ENCODE assay signal across 9 cellular contexts in genomic region chr5:151224372-151224771, GRCh38. TPM values are rescaled to one million over a fixed set of nuclear protein-coding genes. Genes with fewer than 3 reads are reported as not detected.
A peak's percentile ranks its signal among the peaks of the same experiment; 100 is the strongest.
DNase-seq lines count a peak whose midpoint lies in the region; ATAC-seq, FAIRE-seq and TF ChIP-seq lines count a peak whose summit lies in the region.
"Had no signal": no experiment of that assay in that cellular context is flagged by ENCODE, and none has a peak within 500 bp of the region (broad histone marks: within the 10 kb centered on the region; RNA-seq: fewer than 3 reads in every experiment).

No MANE protein-coding gene starts in this region.

- peak overlapping the region in 10 of 11 experiments; percentile 80 to 95 (median 90); a peak in 17 of 22 replicates for H3K27ac ChIP-seq in BLaER1 treated with 17β-estradiol and CSF1 and Interleukin-3, amounts not matched to agents 10 nM and 100 nM
- H3K27ac ChIP-seq in liver (ENCODE audit: low read depth in 1 of 2, low read length in 2 of 2) (peak overlapping the region; percentile 76 to 78), caudate nucleus (ENCODE audit: low read depth, low read length) (no peak overlapping the region)

- TF ChIP-seq CTCF in liver (IDR thresholded peaks at IDR 0.05; ENCODE audit: low read depth, low read length, missing input control) = no peak

- H3K9me3 ChIP-seq in BLaER1 treated with 17β-estradiol and CSF1 and Interleukin-3, amounts not matched to agents 10 nM and 100 nM (replicated peaks in 1 of 11) = no peaks in the 10 kb centered on the region
- no peaks in the 10 kb centered on the region for H3K9me3 ChIP-seq in HAP-1
- no peaks in the 10 kb centered on the region for H3K9me3 ChIP-seq in T-helper 17 cell (ENCODE audit: control insufficient read depth, low read length, poor library complexity, severe bottlenecking)
- no peaks in the 10 kb centered on the region for H3K9me3 ChIP-seq in liver (ENCODE audit: control insufficient read depth in 4 of 4, low read length in 3 of 4)

- no peak for TF ChIP-seq RAD21 in liver (IDR thresholded peaks at IDR 0.05)

- in situ Hi-C loops in HAP-1 (cut with MboI; ENCODE audit: low sequenced_read_pairs) = no loop called here

- H3K4me1 Mint-ChIP-seq in T-helper 17 cell = peaks cover 39% of the 10 kb centered on the region

- H3K36me3 Mint-ChIP-seq in T-helper 17 cell (ENCODE audit: low read depth) = peaks cover 6% of the 10 kb centered on the region

- H4K20me1 ChIP-seq in BLaER1 treated with 17β-estradiol and CSF1 and Interleukin-3, amounts not matched to agents 10 nM and 100 nM = peaks cover 18 to 37% (median 24%) of the 10 kb centered on the region in 11 experiments; a peak in 17 of 22 replicates

- H3K4me3 ChIP-seq in BLaER1 treated with 17β-estradiol and CSF1 and Interleukin-3, amounts not matched to agents 10 nM and 100 nM = peak overlapping the region; percentile 80 to 98 (median 92)
- peak overlapping the region; percentile 67; the same call in 1 of the 2 replicates for H3K4me3 ChIP-seq in HAP-1
- H3K4me3 ChIP-seq in liver (ENCODE audit: low read depth in 1 of 3, low read length in 3 of 3) = peak overlapping the region in 1 of 3 donors; percentile 86

- FAIRE-seq in urothelium cell line (lab: Jason Lieb, UNC) (no peak), HTR-8/SVneo (lab: Jason Lieb, UNC) (no peak)
- FAIRE-seq: bronchial epithelial cell had no signal

- H3K27me3 Mint-ChIP-seq in T-helper 17 cell = no peaks in the 10 kb centered on the region

- no peak for DNase-seq in HAP-1 (ENCODE audit: low spot score in 2 of 2)
- DNase-seq in T-helper 17 cell = no peak
- no peak for DNase-seq in NCI-H1417 treated with DMSO at 0.1 percent for 48 hours (lab: John Stamatoyannopoulos, UW)
- no peak for DNase-seq in caudate nucleus (lab: John Stamatoyannopoulos, UW)
- no peak for DNase-seq in urothelium cell line (ENCODE audit: low spot score)
- no peak for DNase-seq in HTR-8/SVneo (ENCODE audit: insufficient read length, low spot score)

- peak overlapping the region; percentile 100 for H3K27ac Mint-ChIP-seq in T-helper 17 cell

- H3K36me3 ChIP-seq in BLaER1 treated with 17β-estradiol and CSF1 and Interleukin-3, amounts not matched to agents 10 nM and 100 nM = peaks cover 0 to 25% (median 0%) of the 10 kb centered on the region in 11 experiments; a peak in 8 of 22 replicates
- H3K36me3 ChIP-seq in HAP-1 (replicated peaks) (no peaks in the 10 kb centered on the region), liver (ENCODE audit: control insufficient read depth in 4 of 4, insufficient read depth in 3 of 4, low read depth in 1 of 4, low read length in 3 of 4) (no peaks in the 10 kb centered on the region)

- peak overlapping the region; percentile 95 for H3K4me3 Mint-ChIP-seq in T-helper 17 cell

- 82% methylated on average over 6 of the region's 6 CpGs for WGBS in liver

- H3K9ac ChIP-seq in BLaER1 treated with 17β-estradiol and CSF1 and Interleukin-3, amounts not matched to agents 10 nM and 100 nM = peak overlapping the region; percentile 85 to 95 (median 92); a peak in 18 of 22 replicates
- H3K9ac ChIP-seq in liver (ENCODE audit: low read depth in 1 of 2, low read length in 2 of 2) = peak overlapping the region in 1 of 2 donors; percentile 42

- peaks cover 65 to 92% (median 76%) of the 10 kb centered on the region in 10 experiments for H3K4me1 ChIP-seq in BLaER1 treated with 17β-estradiol and CSF1 and Interleukin-3, amounts not matched to agents 10 nM and 100 nM
- H3K4me1 ChIP-seq in HAP-1 = peaks cover 11% of the 10 kb centered on the region
- peaks cover 3 to 14% (median 10%) of the 10 kb centered on the region in 4 donors for H3K4me1 ChIP-seq in liver (ENCODE audit: control insufficient read depth in 4 of 4, insufficient read depth in 4 of 4, low read length in 3 of 4)

- peak; percentile 56 for ATAC-seq in T-helper 17 cell

- peak overlapping the region; percentile 86 to 99 (median 97) for H3K4me2 ChIP-seq in BLaER1 treated with 17β-estradiol and CSF1 and Interleukin-3, amounts not matched to agents 10 nM and 100 nM

- no peaks in the 10 kb centered on the region for H3K27me3 ChIP-seq in BLaER1 treated with 17β-estradiol and CSF1 and Interleukin-3, amounts not matched to agents 10 nM and 100 nM
- H3K27me3 ChIP-seq in HAP-1 (ENCODE audit: low read depth) = no peaks in the 10 kb centered on the region
- H3K27me3 ChIP-seq in liver (ENCODE audit: control insufficient read depth in 4 of 4, insufficient read depth in 4 of 4, low read length in 3 of 4) = no peaks in the 10 kb centered on the region

TF ChIP-seq in liver, 16 proteins besides CTCF, POLR2A, EP300 and RAD21:
- TF ChIP-seq, protein P1, sequence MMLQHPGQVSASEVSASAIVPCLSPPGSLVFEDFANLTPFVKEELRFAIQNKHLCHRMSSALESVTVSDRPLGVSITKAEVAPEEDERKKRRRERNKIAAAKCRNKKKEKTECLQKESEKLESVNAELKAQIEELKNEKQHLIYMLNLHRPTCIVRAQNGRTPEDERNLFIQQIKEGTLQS (IDR thresholded peaks at IDR 0.05) = no peak
- no peak for TF ChIP-seq HNF4A (conservative IDR thresholded peaks at IDR 0.05)
- no peak for TF ChIP-seq RXRA (IDR thresholded peaks at IDR 0.05)
- TF ChIP-seq, protein P2, sequence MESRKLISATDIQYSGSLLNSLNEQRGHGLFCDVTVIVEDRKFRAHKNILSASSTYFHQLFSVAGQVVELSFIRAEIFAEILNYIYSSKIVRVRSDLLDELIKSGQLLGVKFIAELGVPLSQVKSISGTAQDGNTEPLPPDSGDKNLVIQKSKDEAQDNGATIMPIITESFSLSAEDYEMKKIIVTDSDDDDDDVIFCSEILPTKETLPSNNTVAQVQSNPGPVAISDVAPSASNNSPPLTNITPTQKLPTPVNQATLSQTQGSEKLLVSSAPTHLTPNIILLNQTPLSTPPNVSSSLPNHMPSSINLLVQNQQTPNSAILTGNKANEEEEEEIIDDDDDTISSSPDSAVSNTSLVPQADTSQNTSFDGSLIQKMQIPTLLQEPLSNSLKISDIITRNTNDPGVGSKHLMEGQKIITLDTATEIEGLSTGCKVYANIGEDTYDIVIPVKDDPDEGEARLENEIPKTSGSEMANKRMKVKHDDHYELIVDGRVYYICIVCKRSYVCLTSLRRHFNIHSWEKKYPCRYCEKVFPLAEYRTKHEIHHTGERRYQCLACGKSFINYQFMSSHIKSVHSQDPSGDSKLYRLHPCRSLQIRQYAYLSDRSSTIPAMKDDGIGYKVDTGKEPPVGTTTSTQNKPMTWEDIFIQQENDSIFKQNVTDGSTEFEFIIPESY (IDR thresholded peaks at IDR 0.05) = no peak
- TF ChIP-seq TAF1 (conservative IDR thresholded peaks at IDR 0.05) = no peak
- no peak for TF ChIP-seq EGR1 (IDR thresholded peaks at IDR 0.05; ENCODE audit: low read depth in 2 of 2)
- TF ChIP-seq FOXA2 (IDR thresholded peaks at IDR 0.05) = no peak
- no peak for TF ChIP-seq JUND (IDR thresholded peaks at IDR 0.05)
- TF ChIP-seq NR2F2 (IDR thresholded peaks at IDR 0.05) = no peak
- TF ChIP-seq YY1 (IDR thresholded peaks at IDR 0.05) = no peak
- TF ChIP-seq REST (IDR thresholded peaks at IDR 0.05) = no peak
- TF ChIP-seq FOXA1 (IDR thresholded peaks at IDR 0.05) = no peak
- no peak for TF ChIP-seq GABPA (IDR thresholded peaks at IDR 0.05 in 1 of 2, conservative IDR thresholded peaks at IDR 0.05 in 1 of 2)
- TF ChIP-seq HNF4G (IDR thresholded peaks at IDR 0.05) = no peak
- TF ChIP-seq, protein P3, sequence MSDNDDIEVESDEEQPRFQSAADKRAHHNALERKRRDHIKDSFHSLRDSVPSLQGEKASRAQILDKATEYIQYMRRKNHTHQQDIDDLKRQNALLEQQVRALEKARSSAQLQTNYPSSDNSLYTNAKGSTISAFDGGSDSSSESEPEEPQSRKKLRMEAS (IDR thresholded peaks at IDR 0.05) = no peak
- TF ChIP-seq SP1 (IDR thresholded peaks at IDR 0.05) = no peak

RNA-seq across cellular contexts. Expression of gene CCDC69, which starts 0.5 kb away (rescaled TPM):
- 10 to 100 TPM; 74.7 to 82.5 TPM for total RNA-seq in T-helper 17 cell
- 10 to 100 TPM; 11.9 to 21.8 TPM for total RNA-seq in liver
- polyA plus RNA-seq in liver = 10 to 100 TPM; 14.2 to 28.6 TPM

RNA-seq across cellular contexts. Expression of gene GM2A, which starts 28.6 kb away (rescaled TPM):
- total RNA-seq in T-helper 17 cell = 10 to 100 TPM in 1 of 2 donors, 1 to 10 TPM in 1; 6.0 to 13.4 TPM
- total RNA-seq in liver = 10 to 100 TPM; 11.2 to 14.5 TPM
- 1 to 10 TPM; 4.1 to 9.9 TPM for polyA plus RNA-seq in liver
